ENCODE assay signal across 27 cellular contexts in genomic region chr14:83023369-83023768, GRCh38.
"Had no signal": no experiment of that assay in that cellular context is flagged by ENCODE, and none has a peak within 500 bp of the region (broad histone marks: within the 10 kb centered on the region; RNA-seq: fewer than 3 reads in every experiment).

No MANE protein-coding gene starts in this region.

- H3K27me3 ChIP-seq: stomach, suprapubic skin, testis, thyroid gland, tibial artery, tibial nerve, transverse colon, upper lobe of left lung, upper lobe of right lung, uterus, vagina had no signal

- ATAC-seq: stimulated activated effector memory CD8-positive, alpha-beta T cell treated with anti-CD3 and anti-CD28 coated beads, Interleukin-12 subunit alpha, Interleukin-12 subunit beta, amount 100 ng/mL, for 72 hours; stimulated activated memory B cell treated with anti-CD40 and anti-IgM and Interleukin-4, amounts not matched to agents 10 μg/mL and 1 μg/mL and 100 μg/mL, for 72 hours; stimulated activated naive B cell treated with anti-CD40 and anti-IgM and Interleukin-4, amounts not matched to agents 10 μg/mL and 1 μg/mL and 100 μg/mL, for 72 hours; stimulated activated naive CD8-positive, alpha-beta T cell treated with anti-CD3 and anti-CD28 coated beads, Interleukin-15, amount 100 ng/mL, for 72 hours; stimulated activated naive CD8-positive, alpha-beta T cell treated with anti-CD3 and anti-CD28 coated beads, Interleukin-15, Interleukin-2, amounts not matched to agents 100 U/mL and 50 U/mL, for 24 hours; upper lobe of right lung had no signal

- H3K4me3 ChIP-seq: stomach, suprapubic skin, testis, thoracic aorta, thyroid gland, tibial artery, tibial nerve, transverse colon, upper lobe of left lung, upper lobe of right lung, uterus, vagina had no signal

- H3K4me1 ChIP-seq: stomach, suprapubic skin, testis, thyroid gland, tibial artery, tibial nerve, transverse colon, upper lobe of left lung, upper lobe of right lung, uterus, vagina had no signal

- H3K9me3 ChIP-seq: stomach, suprapubic skin, testis, thoracic aorta, thyroid gland, tibial artery, tibial nerve, transverse colon, upper lobe of left lung, upper lobe of right lung, uterus, vagina had no signal

- DNase-seq: stimulated activated CD4-positive, alpha-beta T cell treated with anti-CD3 and anti-CD28 coated beads, Interleukin-2, amount 100 ng/mL, for 48 hours; stimulated activated CD4-positive, alpha-beta T cell treated with anti-CD3 and anti-CD28 coated beads, Interleukin-4, amount 100 ng/mL, for 1 hour; stimulated activated CD4-positive, alpha-beta T cell treated with anti-CD3 and anti-CD28 coated beads, Interleukin-4, amount 100 ng/mL, for 24 hours; stimulated activated CD4-positive, alpha-beta T cell treated with anti-CD3 and anti-CD28 coated beads, Interleukin-4, amount 100 ng/mL, for 4 hours; stimulated activated CD8-positive, alpha-beta memory T cell treated with anti-CD3 and anti-CD28 coated beads, Interleukin-4, amount 100 ng/mL, for 48 hours; stimulated activated naive B cell treated with anti-CD40 and anti-IgM and Interleukin-4, amounts not matched to agents 10 μg/mL and 1 μg/mL and 100 μg/mL, for 72 hours; stimulated activated naive CD4-positive, alpha-beta T cell; stimulated activated naive CD4-positive, alpha-beta T cell treated with Interleukin-2 at 50 U/mL for 16 hours; stimulated activated naive CD8-positive, alpha-beta T cell treated with anti-CD3 and anti-CD28 coated beads, Interleukin-15, amount 100 ng/mL, for 72 hours; stimulated activated naive CD8-positive, alpha-beta T cell treated with anti-CD3 and anti-CD28 coated beads, Interleukin-15, Interleukin-2, amounts not matched to agents 100 U/mL and 50 U/mL, for 24 hours; stomach; substantia nigra; testis; thyroid gland; tibial artery; transverse colon; trophoblast cell; upper lobe of left lung; upper lobe of right lung; uterus had no signal

- H3K27ac ChIP-seq: stomach, suprapubic skin, testis, thoracic aorta, thyroid gland, tibial artery, tibial nerve, transverse colon, upper lobe of left lung, upper lobe of right lung, uterus, vagina had no signal

- H3K36me3 ChIP-seq: stomach, suprapubic skin, thoracic aorta, thyroid gland, tibial artery, tibial nerve, transverse colon, upper lobe of left lung, upper lobe of right lung, uterus, vagina had no signal

- FAIRE-seq: urothelium cell line had no signal
